In the genomic region with DNA sequence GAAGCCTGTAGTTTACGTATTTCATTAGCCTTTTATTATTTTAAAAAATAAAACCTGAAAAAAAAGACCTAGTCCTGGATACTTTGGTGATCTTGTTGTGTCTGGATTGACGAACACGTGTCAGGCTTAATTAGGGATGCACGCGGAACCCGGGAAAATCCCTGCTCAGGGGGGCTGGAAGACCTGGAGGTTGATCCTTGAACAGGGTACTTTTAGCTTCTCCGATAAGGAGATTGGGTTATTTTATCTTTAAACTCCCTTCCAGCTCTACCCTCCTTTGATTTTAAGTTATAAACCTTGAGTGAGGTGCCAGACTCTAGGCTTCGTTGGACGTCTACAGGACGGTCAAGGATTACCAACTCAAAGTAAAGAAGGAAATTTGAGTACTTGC, we compare ENCODE assay signal across 8 cellular contexts. TPM values are rescaled to one million over a fixed set of nuclear protein-coding genes. Genes with fewer than 3 reads are reported as not detected.
DNase-seq lines count a peak whose midpoint lies in the region; ATAC-seq and TF ChIP-seq lines count a peak whose summit lies in the region.

No MANE protein-coding gene starts in this region.

- ATAC-seq in HG03439 (IDR thresholded peaks at IDR 0.05; ENCODE audit: unreplicated experiment) (peak; percentile 14), GM19467 (IDR thresholded peaks at IDR 0.05; ENCODE audit: unreplicated experiment) (no peak), GM18858 (IDR thresholded peaks at IDR 0.05; ENCODE audit: unreplicated experiment) (no peak), HG02973 (IDR thresholded peaks at IDR 0.05; ENCODE audit: unreplicated experiment) (no peak)

- peak overlapping the region; percentile 99 for H3K4me3 Mint-ChIP-seq in T-helper 2 cell treated with Interferon-gamma antibody and Interleukin-4, amounts not matched to agents 5 μg/mL and 100 μg/mL, for 36 hours
- H3K4me3 Mint-ChIP-seq in mesothelial cell of epicardium, result peak overlapping the region; percentile 91

- H3K4me1 ChIP-seq in breast epithelium, result peaks cover 0 to 6% of the 10 kb centered on the region in 2 donors

- H3K4me1 Mint-ChIP-seq in T-helper 2 cell treated with Interferon-gamma antibody and Interleukin-4, amounts not matched to agents 5 μg/mL and 100 μg/mL, for 36 hours (ENCODE audit: low read depth), result peaks cover 29% of the 10 kb centered on the region
- H3K4me1 Mint-ChIP-seq in mesothelial cell of epicardium, result peaks cover 20% of the 10 kb centered on the region

- peak overlapping the region; percentile 74 to 93 (median 84) for H3K4me3 ChIP-seq in breast epithelium

- peaks cover 19% of the 10 kb centered on the region for H3K36me3 Mint-ChIP-seq in T-helper 2 cell treated with Interferon-gamma antibody and Interleukin-4, amounts not matched to agents 5 μg/mL and 100 μg/mL, for 36 hours (ENCODE audit: low read depth)
- H3K36me3 Mint-ChIP-seq in mesothelial cell of epicardium, result peaks cover 29% of the 10 kb centered on the region

- H3K27me3 Mint-ChIP-seq in T-helper 2 cell treated with Interferon-gamma antibody and Interleukin-4, amounts not matched to agents 5 μg/mL and 100 μg/mL, for 36 hours (ENCODE audit: low read depth), result no peaks in the 10 kb centered on the region
- no peaks in the 10 kb centered on the region for H3K27me3 Mint-ChIP-seq in mesothelial cell of epicardium (ENCODE audit: low read depth)

- H3K27ac ChIP-seq in breast epithelium, result peak overlapping the region in 1 of 2 donors; percentile 79

- peaks cover 0 to under 1% of the 10 kb centered on the region in 2 donors for H3K9me3 ChIP-seq in breast epithelium

- no peaks in the 10 kb centered on the region for H3K27me3 ChIP-seq in breast epithelium

- H3K36me3 ChIP-seq in breast epithelium, result no peaks in the 10 kb centered on the region

- intact Hi-C loops in breast epithelium (cut with DNase I; ENCODE audit: low total_unique reads), result loop anchor here (10.0 kb wide), 1 partner anchor 1109 kb away; no protein-coding TSS in a partner anchor

- TF ChIP-seq CTCF in breast epithelium (IDR thresholded peaks at IDR 0.05), result no peak
- no peak for TF ChIP-seq CTCF in mesothelial cell of epicardium (IDR thresholded peaks at IDR 0.05; ENCODE audit: unreplicated experiment)

- DNase-seq in T-helper 2 cell treated with Interferon-gamma antibody and Interleukin-4, amounts not matched to agents 5 μg/mL and 100 μg/mL, for 36 hours (ENCODE audit: low spot score), result no peak
- DNase-seq in T-helper 2 cell (no peak), breast epithelium (ENCODE audit: low spot score in 2 of 2) (no peak), mesothelial cell of epicardium (ENCODE audit: low spot score in 2 of 2, unreplicated experiment in 2 of 2) (no peak)

- no peak for TF ChIP-seq POLR2A in breast epithelium (IDR thresholded peaks at IDR 0.05)

- H3K9me3 Mint-ChIP-seq in T-helper 2 cell treated with Interferon-gamma antibody and Interleukin-4, amounts not matched to agents 5 μg/mL and 100 μg/mL, for 36 hours, result no peaks in the 10 kb centered on the region
- peaks cover 9% of the 10 kb centered on the region for H3K9me3 Mint-ChIP-seq in mesothelial cell of epicardium

- H3K27ac Mint-ChIP-seq in T-helper 2 cell treated with Interferon-gamma antibody and Interleukin-4, amounts not matched to agents 5 μg/mL and 100 μg/mL, for 36 hours, result peak overlapping the region; percentile 80
- H3K27ac Mint-ChIP-seq in mesothelial cell of epicardium, result peak overlapping the region; percentile 87

RNA-seq across cellular contexts. Expression of a gene that starts 0.6 kb away (rescaled TPM):
- 10 to 100 TPM in 2 of 3 donors, 1 to 10 TPM in 1; 5.8 to 18.4 (median 10.5) TPM for total RNA-seq in breast epithelium
- 14.2 to 15.2 TPM (median 14.2 TPM) in 3 replicates for total RNA-seq in mesothelial cell of epicardium

RNA-seq across cellular contexts. Expression of a gene that starts 28.7 kb away (rescaled TPM):
- total RNA-seq in breast epithelium (10 to 100 TPM; 21.7 to 31.5 (median 25.9) TPM), mesothelial cell of epicardium (44.3 to 48.1 TPM (median 45.4 TPM) in 3 replicates)

RNA-seq across cellular contexts. Expression of a gene that starts 28.9 kb away (rescaled TPM):
- total RNA-seq in breast epithelium (10 to 100 TPM; 11.1 to 22.1 (median 14.9) TPM), mesothelial cell of epicardium (14.7 to 17.2 TPM (median 15.4 TPM) in 3 replicates)
